ENCODE assay signal across 20 cellular contexts in the genomic region with DNA sequence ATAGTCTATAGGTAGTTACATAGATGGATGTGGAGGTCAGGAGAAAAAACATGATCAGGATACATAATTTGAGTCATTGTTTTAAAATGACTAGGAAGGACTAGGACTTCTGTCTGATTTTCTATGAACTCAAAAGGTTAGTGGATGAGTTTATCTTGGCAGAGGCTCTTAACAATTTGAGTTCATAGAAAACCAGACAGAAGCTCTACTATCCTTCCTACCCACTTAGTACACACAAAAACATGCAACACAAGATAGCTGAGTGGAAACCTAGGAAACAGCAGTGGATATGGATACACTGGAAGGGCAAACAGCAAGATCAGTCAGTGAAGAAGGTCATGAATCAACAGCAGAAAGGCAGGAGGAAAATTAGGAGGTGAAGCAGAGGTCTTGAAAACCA.
DNase-seq lines count a peak whose midpoint lies in the region; ATAC-seq, FAIRE-seq and TF ChIP-seq lines count a peak whose summit lies in the region.
"Had no signal": no experiment of that assay in that cellular context is flagged by ENCODE, and none has a peak within 500 bp of the region (broad histone marks: within the 10 kb centered on the region; RNA-seq: fewer than 3 reads in every experiment).

No MANE protein-coding gene starts in this region.

- no peaks in the 10 kb centered on the region for H3K9me3 Mint-ChIP-seq in activated naive CD8-positive, alpha-beta T cell treated with anti-CD3 and anti-CD28 coated beads, Interleukin-2, amount 50 U/mL, for 24 hours
- H3K9me3 Mint-ChIP-seq in activated naive CD8-positive, alpha-beta T cell treated with anti-CD3 and anti-CD28 coated beads for 36 hours: no peaks in the 10 kb centered on the region
- H3K9me3 Mint-ChIP-seq in astrocyte (ENCODE audit: unreplicated experiment) (peaks cover 3% of the 10 kb centered on the region), neural progenitor cell (no peaks in the 10 kb centered on the region)
- H3K9me3 Mint-ChIP-seq: CD8-positive, alpha-beta T cell had no signal

- FAIRE-seq in astrocyte (lab: Jason Lieb, UNC): peak; percentile 9
- FAIRE-seq: GM12891 had no signal

- no peaks in the 10 kb centered on the region for H3K9me3 ChIP-seq in astrocyte (ENCODE audit: insufficient read depth, low read depth, low read length)
- no peaks in the 10 kb centered on the region for H3K9me3 ChIP-seq in neural progenitor cell (ENCODE audit: low read depth)
- H3K9me3 ChIP-seq: BLaER1 had no signal

- H3K4me3 ChIP-seq in astrocyte (ENCODE audit: insufficient read depth, low read depth, low read length) (no peak overlapping the region), neural progenitor cell (no peak overlapping the region)
- H3K4me3 ChIP-seq: BLaER1 had no signal

- no peak for TF ChIP-seq CTCF in astrocyte (IDR thresholded peaks at IDR 0.05; ENCODE audit: insufficient read depth, low read depth, low read length)
- no peak for TF ChIP-seq CTCF in neural progenitor cell (IDR thresholded peaks at IDR 0.05)

- H3F3A ChIP-seq in neural progenitor cell (ENCODE audit: low read depth): no peaks in the 10 kb centered on the region

- DNase-seq in activated naive CD8-positive, alpha-beta T cell treated with anti-CD3 and anti-CD28 coated beads, Interleukin-2, amount 50 U/mL, for 24 hours: no peak
- no peak for DNase-seq in activated naive CD8-positive, alpha-beta T cell treated with anti-CD3 and anti-CD28 coated beads for 36 hours
- DNase-seq in astrocyte (ENCODE audit: low read depth) (peak; percentile 42), iris pigment epithelial cell (ENCODE audit: low read depth) (peak; percentile 35), cerebellar cortex (ENCODE audit: low spot score) (no peak), neural progenitor cell (ENCODE audit: low spot score) (no peak)
- DNase-seq: CD8-positive, alpha-beta T cell; DMS53; GOT3; NCI-H1105 treated with DMSO at 0.1 percent for 48 hours; NCI-H1694; NCI-H2081 treated with DMSO at 0.1 percent for 48 hours; NCI-H510A; NCI-H774; OCI-M1; SHP77 had no signal

- H3K27ac Mint-ChIP-seq in activated naive CD8-positive, alpha-beta T cell treated with anti-CD3 and anti-CD28 coated beads, Interleukin-2, amount 50 U/mL, for 24 hours: peak overlapping the region; percentile 2
- H3K27ac Mint-ChIP-seq in activated naive CD8-positive, alpha-beta T cell treated with anti-CD3 and anti-CD28 coated beads for 36 hours: no peak overlapping the region
- H3K27ac Mint-ChIP-seq in astrocyte (ENCODE audit: unreplicated experiment) (no peak overlapping the region), neural progenitor cell (no peak overlapping the region)
- H3K27ac Mint-ChIP-seq: CD8-positive, alpha-beta T cell had no signal

- H3K4me1 ChIP-seq in astrocyte (ENCODE audit: insufficient read depth, low read length) (peaks cover 9% of the 10 kb centered on the region), neural progenitor cell (no peaks in the 10 kb centered on the region)
- H3K4me1 ChIP-seq: BLaER1 had no signal

- no peaks in the 10 kb centered on the region for H3K36me3 ChIP-seq in astrocyte (ENCODE audit: insufficient read depth, low read length)
- no peaks in the 10 kb centered on the region for H3K36me3 ChIP-seq in neural progenitor cell

- no peaks in the 10 kb centered on the region for H3K27me3 Mint-ChIP-seq in activated naive CD8-positive, alpha-beta T cell treated with anti-CD3 and anti-CD28 coated beads, Interleukin-2, amount 50 U/mL, for 24 hours
- no peaks in the 10 kb centered on the region for H3K27me3 Mint-ChIP-seq in activated naive CD8-positive, alpha-beta T cell treated with anti-CD3 and anti-CD28 coated beads for 36 hours
- no peaks in the 10 kb centered on the region for H3K27me3 Mint-ChIP-seq in astrocyte (ENCODE audit: low read depth, unreplicated experiment)
- no peaks in the 10 kb centered on the region for H3K27me3 Mint-ChIP-seq in neural progenitor cell (ENCODE audit: insufficient read depth, low read depth)

- no peak overlapping the region for H3K9ac ChIP-seq in astrocyte (ENCODE audit: low read length)
- no peak overlapping the region for H3K9ac ChIP-seq in neural progenitor cell
- H3K9ac ChIP-seq: BLaER1 had no signal

- H3K27me3 ChIP-seq in astrocyte (ENCODE audit: insufficient read depth, low read length) (no peaks in the 10 kb centered on the region), neural progenitor cell (no peaks in the 10 kb centered on the region)
- H3K27me3 ChIP-seq: BLaER1 had no signal

- no peak overlapping the region for H2AFZ ChIP-seq in astrocyte (ENCODE audit: low read depth, low read length)
- H2AFZ ChIP-seq in neural progenitor cell (replicated peaks): no peak overlapping the region

- H3K36me3 Mint-ChIP-seq in activated naive CD8-positive, alpha-beta T cell treated with anti-CD3 and anti-CD28 coated beads, Interleukin-2, amount 50 U/mL, for 24 hours (ENCODE audit: low read depth): peaks cover 29% of the 10 kb centered on the region
- peaks cover 26% of the 10 kb centered on the region for H3K36me3 Mint-ChIP-seq in activated naive CD8-positive, alpha-beta T cell treated with anti-CD3 and anti-CD28 coated beads for 36 hours
- peaks cover 3% of the 10 kb centered on the region for H3K36me3 Mint-ChIP-seq in astrocyte (ENCODE audit: low read depth, unreplicated experiment)
- H3K36me3 Mint-ChIP-seq in neural progenitor cell: no peaks in the 10 kb centered on the region

- H3K4me3 Mint-ChIP-seq in activated naive CD8-positive, alpha-beta T cell treated with anti-CD3 and anti-CD28 coated beads, Interleukin-2, amount 50 U/mL, for 24 hours: no peak overlapping the region
- H3K4me3 Mint-ChIP-seq in activated naive CD8-positive, alpha-beta T cell treated with anti-CD3 and anti-CD28 coated beads for 36 hours: no peak overlapping the region
- H3K4me3 Mint-ChIP-seq in astrocyte (ENCODE audit: unreplicated experiment): no peak overlapping the region
- H3K4me3 Mint-ChIP-seq in neural progenitor cell: no peak overlapping the region
- H3K4me3 Mint-ChIP-seq: CD8-positive, alpha-beta T cell had no signal

- no peaks in the 10 kb centered on the region for H4K20me1 ChIP-seq in astrocyte (ENCODE audit: insufficient read depth, low read length)
- H4K20me1 ChIP-seq in neural progenitor cell (ENCODE audit: low read depth): no peaks in the 10 kb centered on the region
- H4K20me1 ChIP-seq: BLaER1 had no signal

- no peaks in the 10 kb centered on the region for H3K79me2 ChIP-seq in astrocyte (ENCODE audit: insufficient read depth, low read length)
- no peaks in the 10 kb centered on the region for H3K79me2 ChIP-seq in neural progenitor cell (ENCODE audit: low read depth)

- H3K4me2 ChIP-seq in astrocyte (ENCODE audit: low read length): peak overlapping the region; percentile 15
- H3K4me2 ChIP-seq in neural progenitor cell: no peak overlapping the region
- H3K4me2 ChIP-seq: BLaER1 had no signal

- ATAC-seq in activated naive CD8-positive, alpha-beta T cell treated with anti-CD3 and anti-CD28 coated beads, Interleukin-2, amount 50 U/mL, for 24 hours: no peak
- ATAC-seq in SK-N-SH treated with all-trans-retinoic acid at 6 μM for 48 hours: no peak
- ATAC-seq: CD8-positive, alpha-beta T cell; HCT116 had no signal

- H3K27ac ChIP-seq in astrocyte (ENCODE audit: low read depth, low read length) (no peak overlapping the region), neural progenitor cell (no peak overlapping the region)
- H3K27ac ChIP-seq: BLaER1 had no signal

- peaks cover 9% of the 10 kb centered on the region for H3K4me1 Mint-ChIP-seq in activated naive CD8-positive, alpha-beta T cell treated with anti-CD3 and anti-CD28 coated beads, Interleukin-2, amount 50 U/mL, for 24 hours
- peaks cover 4% of the 10 kb centered on the region for H3K4me1 Mint-ChIP-seq in activated naive CD8-positive, alpha-beta T cell treated with anti-CD3 and anti-CD28 coated beads for 36 hours
- peaks cover 24% of the 10 kb centered on the region for H3K4me1 Mint-ChIP-seq in astrocyte (ENCODE audit: low read depth, unreplicated experiment)
- no peaks in the 10 kb centered on the region for H3K4me1 Mint-ChIP-seq in neural progenitor cell

TF ChIP-seq in SK-N-SH treated with all-trans-retinoic acid at 6 μM for 48 hours, 23 proteins besides CTCF, POLR2A, EP300 and RAD21 (continues in another document):
- TF ChIP-seq TCF4 (CRISPR knock-in tag; IDR thresholded peaks at IDR 0.05; ENCODE audit: borderline replicate concordance) (no peak), ARNTL (CRISPR knock-in tag; IDR thresholded peaks at IDR 0.05; ENCODE audit: borderline replicate concordance, low read depth) (no peak), ZC3H10 (CRISPR knock-in tag; IDR thresholded peaks at IDR 0.05) (no peak), ZFP3 (CRISPR knock-in tag; IDR thresholded peaks at IDR 0.05) (no peak), SNAI2 (CRISPR knock-in tag; IDR thresholded peaks at IDR 0.05) (no peak), TOX (CRISPR knock-in tag; IDR thresholded peaks at IDR 0.05; ENCODE audit: borderline replicate concordance) (no peak), PPARA (CRISPR knock-in tag; IDR thresholded peaks at IDR 0.05; ENCODE audit: borderline replicate concordance) (no peak), ZNF70 (CRISPR knock-in tag; IDR thresholded peaks at IDR 0.05) (no peak), RARB (CRISPR knock-in tag; IDR thresholded peaks at IDR 0.05) (no peak), BACH2 (CRISPR knock-in tag; IDR thresholded peaks at IDR 0.05; ENCODE audit: borderline replicate concordance) (no peak), CSDC2 (CRISPR knock-in tag; IDR thresholded peaks at IDR 0.05) (no peak), ISL1 (CRISPR knock-in tag; IDR thresholded peaks at IDR 0.05) (no peak), ZNF565 (CRISPR knock-in tag; conservative IDR thresholded peaks at IDR 0.05; ENCODE audit: low read depth) (no peak)
- TF ChIP-seq, protein P1, sequence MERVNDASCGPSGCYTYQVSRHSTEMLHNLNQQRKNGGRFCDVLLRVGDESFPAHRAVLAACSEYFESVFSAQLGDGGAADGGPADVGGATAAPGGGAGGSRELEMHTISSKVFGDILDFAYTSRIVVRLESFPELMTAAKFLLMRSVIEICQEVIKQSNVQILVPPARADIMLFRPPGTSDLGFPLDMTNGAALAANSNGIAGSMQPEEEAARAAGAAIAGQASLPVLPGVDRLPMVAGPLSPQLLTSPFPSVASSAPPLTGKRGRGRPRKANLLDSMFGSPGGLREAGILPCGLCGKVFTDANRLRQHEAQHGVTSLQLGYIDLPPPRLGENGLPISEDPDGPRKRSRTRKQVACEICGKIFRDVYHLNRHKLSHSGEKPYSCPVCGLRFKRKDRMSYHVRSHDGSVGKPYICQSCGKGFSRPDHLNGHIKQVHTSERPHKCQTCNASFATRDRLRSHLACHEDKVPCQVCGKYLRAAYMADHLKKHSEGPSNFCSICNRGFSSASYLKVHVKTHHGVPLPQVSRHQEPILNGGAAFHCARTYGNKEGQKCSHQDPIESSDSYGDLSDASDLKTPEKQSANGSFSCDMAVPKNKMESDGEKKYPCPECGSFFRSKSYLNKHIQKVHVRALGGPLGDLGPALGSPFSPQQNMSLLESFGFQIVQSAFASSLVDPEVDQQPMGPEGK (CRISPR knock-in tag; IDR thresholded peaks at IDR 0.05; ENCODE audit: borderline replicate concordance): no peak

Comparison
In these comparisons a context has a peak if more than half of its experiments do, and no peak if none do; other contexts are left out.
1. DNase-seq: peak in astrocyte (single experiment) and iris pigment epithelial cell (single experiment); none in activated naive CD8-positive, alpha-beta T cell treated with anti-CD3 and anti-CD28 coated beads, Interleukin-2, amount 50 U/mL, for 24 hours (single experiment), activated naive CD8-positive, alpha-beta T cell treated with anti-CD3 and anti-CD28 coated beads for 36 hours (single experiment), cerebellar cortex (single experiment) and neural progenitor cell (single experiment).